Comparison of ENCODE assay signal across 8 cellular contexts in the genomic region with DNA sequence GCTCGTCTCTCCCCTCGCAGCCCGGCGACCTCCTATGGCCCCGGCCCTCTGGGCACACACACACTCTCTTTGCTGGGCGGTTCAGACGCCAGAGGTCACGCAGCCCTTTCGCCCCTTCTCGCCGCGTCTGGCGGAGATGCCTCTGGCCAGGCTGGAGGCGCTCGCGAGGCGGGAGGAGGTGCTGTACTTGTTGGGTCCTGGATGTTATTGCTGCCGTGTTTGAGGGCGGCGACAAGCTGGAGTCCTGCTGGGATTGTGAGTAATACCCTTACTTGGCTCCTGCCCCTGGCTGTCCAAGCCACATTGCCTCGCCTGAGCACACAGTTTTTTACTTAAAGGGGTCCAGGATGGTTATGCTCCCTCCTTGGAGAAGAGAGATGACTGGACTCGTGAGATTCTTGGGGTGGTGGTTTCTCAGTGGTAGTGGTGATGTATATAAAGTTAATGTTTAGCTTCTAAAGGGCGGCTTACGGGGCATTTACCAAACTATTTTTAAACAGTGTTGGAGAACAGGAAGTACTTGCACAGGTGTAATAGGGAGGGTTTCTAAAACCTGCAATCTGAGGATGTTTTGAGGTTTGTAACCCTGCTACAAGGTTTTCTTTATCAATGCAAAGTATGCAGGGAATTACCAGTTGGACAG. TPM values are rescaled to one million over a fixed set of nuclear protein-coding genes. Genes with fewer than 3 reads are reported as not detected.
DNase-seq lines count a peak whose midpoint lies in the region; ATAC-seq and TF ChIP-seq lines count a peak whose summit lies in the region.

No MANE protein-coding gene starts in this region.

- H3K9ac ChIP-seq in duodenal mucosa (ENCODE audit: low read depth in 1 of 2, low read length in 2 of 2): peak overlapping the region; percentile 80 to 99
- peak overlapping the region; percentile 72 to 85 for H3K9ac ChIP-seq in liver (ENCODE audit: low read depth in 1 of 2, low read length in 2 of 2)

- peaks cover 36% of the 10 kb centered on the region for H3K4me1 Mint-ChIP-seq in activated CD4-positive, alpha-beta T cell treated with anti-CD3 and anti-CD28 coated beads, Interleukin-2, amount 10 ng/mL, durations not matched to agents 24 days and 14 days

- peak overlapping the region; percentile 93 for H3K27ac Mint-ChIP-seq in activated CD4-positive, alpha-beta T cell treated with anti-CD3 and anti-CD28 coated beads, Interleukin-2, amount 10 ng/mL, durations not matched to agents 24 days and 14 days

- peak; percentile 14 to 52 for TF ChIP-seq RAD21 in liver (IDR thresholded peaks at IDR 0.05)

- intact Hi-C loops in activated CD4-positive, alpha-beta T cell treated with anti-CD3 and anti-CD28 coated beads, Interleukin-2, amount 10 ng/mL, durations not matched to agents 24 days and 14 days (cut with micrococcal nuclease): loop anchor here (1.0 to 10.0 kb wide), 5 partner anchors 72 to 1942 kb away; partner anchors contain the start of genes METTL14 and SEC24D

- peak overlapping the region; percentile 95 for H3K4me3 Mint-ChIP-seq in activated CD4-positive, alpha-beta T cell treated with anti-CD3 and anti-CD28 coated beads, Interleukin-2, amount 10 ng/mL, durations not matched to agents 24 days and 14 days

- peaks cover 4% of the 10 kb centered on the region for H3K9me3 Mint-ChIP-seq in activated CD4-positive, alpha-beta T cell treated with anti-CD3 and anti-CD28 coated beads, Interleukin-2, amount 10 ng/mL, durations not matched to agents 24 days and 14 days

- WGBS in liver: under 1% methylated on average over 24 of the region's 24 CpGs

- H3K9me3 ChIP-seq in duodenal mucosa (ENCODE audit: control insufficient read depth in 1 of 2, low read length in 2 of 2) (no peaks in the 10 kb centered on the region), liver (ENCODE audit: control insufficient read depth in 4 of 4, low read length in 3 of 4) (no peaks in the 10 kb centered on the region)

- no peaks in the 10 kb centered on the region for H3K27me3 Mint-ChIP-seq in activated CD4-positive, alpha-beta T cell treated with anti-CD3 and anti-CD28 coated beads, Interleukin-2, amount 10 ng/mL, durations not matched to agents 24 days and 14 days

- H3K27me3 ChIP-seq in duodenal mucosa (ENCODE audit: control insufficient read depth in 1 of 2, insufficient read depth in 2 of 2, low read length in 2 of 2) (no peaks in the 10 kb centered on the region), liver (ENCODE audit: control insufficient read depth in 4 of 4, insufficient read depth in 4 of 4, low read length in 3 of 4) (no peaks in the 10 kb centered on the region)

- H3K36me3 ChIP-seq in duodenal mucosa (ENCODE audit: control insufficient read depth in 1 of 2, insufficient read depth in 2 of 2, low read length in 2 of 2) (peaks cover 4 to 7% of the 10 kb centered on the region in 2 donors), liver (ENCODE audit: control insufficient read depth in 4 of 4, insufficient read depth in 3 of 4, low read depth in 1 of 4, low read length in 3 of 4) (peaks cover 0 to 6% (median 4%) of the 10 kb centered on the region in 4 donors)

- H3K27ac ChIP-seq in duodenal mucosa (ENCODE audit: low read depth, low read length): peak overlapping the region; percentile 96
- peak overlapping the region; percentile 96 to 97 for H3K27ac ChIP-seq in liver (ENCODE audit: low read depth in 1 of 2, low read length in 2 of 2)

- H3K4me3 ChIP-seq in AG09309 (ENCODE audit: control insufficient read depth, low read depth, low read length): peak overlapping the region; percentile 91
- peak overlapping the region; percentile 96 to 98 for H3K4me3 ChIP-seq in duodenal mucosa (ENCODE audit: low read depth in 1 of 2, low read length in 2 of 2)
- H3K4me3 ChIP-seq in liver (ENCODE audit: low read depth in 1 of 3, low read length in 3 of 3): peak overlapping the region; percentile 67 to 91 (median 87)

- peaks cover 7% of the 10 kb centered on the region for H3K36me3 Mint-ChIP-seq in activated CD4-positive, alpha-beta T cell treated with anti-CD3 and anti-CD28 coated beads, Interleukin-2, amount 10 ng/mL, durations not matched to agents 24 days and 14 days (ENCODE audit: low read depth)

- H3K4me1 ChIP-seq in duodenal mucosa (ENCODE audit: control insufficient read depth in 1 of 2, insufficient read depth in 2 of 2, low read length in 2 of 2) (peaks cover 0 to 3% of the 10 kb centered on the region in 2 donors), liver (ENCODE audit: control insufficient read depth in 4 of 4, insufficient read depth in 4 of 4, low read length in 3 of 4) (peaks cover 0 to 11% (median 8%) of the 10 kb centered on the region in 4 donors)

- ATAC-seq in GM19023 (IDR thresholded peaks at IDR 0.05; ENCODE audit: unreplicated experiment) (peak; percentile 61), HG03175 (IDR thresholded peaks at IDR 0.05; ENCODE audit: unreplicated experiment) (peak; percentile 54)

- DNase-seq in AG09309 (ENCODE audit: low read depth): peak; percentile 83
- peak; percentile 41 for DNase-seq in NCI-H510A treated with DMSO at 0.1 percent for 48 hours (lab: John Stamatoyannopoulos, UW)
- peak; percentile 89 for DNase-seq in activated CD4-positive, alpha-beta T cell treated with anti-CD3 and anti-CD28 coated beads, Interleukin-2, amount 10 ng/mL, durations not matched to agents 24 days and 14 days
- peak; percentile 52 to 55 for DNase-seq in stimulated activated CD4-positive, alpha-beta T cell treated with anti-CD3 and anti-CD28 coated beads, Interleukin-4, amount 100 ng/mL, for 4 hours

- TF ChIP-seq CTCF in AG09309 (IDR thresholded peaks at IDR 0.05; ENCODE audit: control insufficient read depth, insufficient read depth, low read depth, low read length, missing control alignments) (peak; percentile 48), liver (IDR thresholded peaks at IDR 0.05; ENCODE audit: low read depth, low read length, missing input control) (no peak)

TF ChIP-seq in liver, 16 proteins besides CTCF, POLR2A, EP300 and RAD21:
- peak in 1 of 2 donors; percentile 50 for TF ChIP-seq JUND (IDR thresholded peaks at IDR 0.05)
- TF ChIP-seq RXRA (IDR thresholded peaks at IDR 0.05): peak in 1 of 2 donors; percentile 51
- TF ChIP-seq YY1 (IDR thresholded peaks at IDR 0.05): no peak
- peak; percentile 64 for TF ChIP-seq TAF1 (conservative IDR thresholded peaks at IDR 0.05)
- no peak for TF ChIP-seq HNF4G (IDR thresholded peaks at IDR 0.05)
- no peak for TF ChIP-seq FOXA1 (IDR thresholded peaks at IDR 0.05)
- TF ChIP-seq, protein P1, sequence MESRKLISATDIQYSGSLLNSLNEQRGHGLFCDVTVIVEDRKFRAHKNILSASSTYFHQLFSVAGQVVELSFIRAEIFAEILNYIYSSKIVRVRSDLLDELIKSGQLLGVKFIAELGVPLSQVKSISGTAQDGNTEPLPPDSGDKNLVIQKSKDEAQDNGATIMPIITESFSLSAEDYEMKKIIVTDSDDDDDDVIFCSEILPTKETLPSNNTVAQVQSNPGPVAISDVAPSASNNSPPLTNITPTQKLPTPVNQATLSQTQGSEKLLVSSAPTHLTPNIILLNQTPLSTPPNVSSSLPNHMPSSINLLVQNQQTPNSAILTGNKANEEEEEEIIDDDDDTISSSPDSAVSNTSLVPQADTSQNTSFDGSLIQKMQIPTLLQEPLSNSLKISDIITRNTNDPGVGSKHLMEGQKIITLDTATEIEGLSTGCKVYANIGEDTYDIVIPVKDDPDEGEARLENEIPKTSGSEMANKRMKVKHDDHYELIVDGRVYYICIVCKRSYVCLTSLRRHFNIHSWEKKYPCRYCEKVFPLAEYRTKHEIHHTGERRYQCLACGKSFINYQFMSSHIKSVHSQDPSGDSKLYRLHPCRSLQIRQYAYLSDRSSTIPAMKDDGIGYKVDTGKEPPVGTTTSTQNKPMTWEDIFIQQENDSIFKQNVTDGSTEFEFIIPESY (IDR thresholded peaks at IDR 0.05): no peak
- TF ChIP-seq, protein P2, sequence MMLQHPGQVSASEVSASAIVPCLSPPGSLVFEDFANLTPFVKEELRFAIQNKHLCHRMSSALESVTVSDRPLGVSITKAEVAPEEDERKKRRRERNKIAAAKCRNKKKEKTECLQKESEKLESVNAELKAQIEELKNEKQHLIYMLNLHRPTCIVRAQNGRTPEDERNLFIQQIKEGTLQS (IDR thresholded peaks at IDR 0.05): no peak
- no peak for TF ChIP-seq SP1 (IDR thresholded peaks at IDR 0.05)
- TF ChIP-seq NR2F2 (IDR thresholded peaks at IDR 0.05): peak; percentile 82
- no peak for TF ChIP-seq GABPA (IDR thresholded peaks at IDR 0.05 in 1 of 2, conservative IDR thresholded peaks at IDR 0.05 in 1 of 2)
- TF ChIP-seq FOXA2 (IDR thresholded peaks at IDR 0.05): no peak
- TF ChIP-seq EGR1 (IDR thresholded peaks at IDR 0.05; ENCODE audit: low read depth in 2 of 2): no peak
- TF ChIP-seq, protein P3, sequence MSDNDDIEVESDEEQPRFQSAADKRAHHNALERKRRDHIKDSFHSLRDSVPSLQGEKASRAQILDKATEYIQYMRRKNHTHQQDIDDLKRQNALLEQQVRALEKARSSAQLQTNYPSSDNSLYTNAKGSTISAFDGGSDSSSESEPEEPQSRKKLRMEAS (IDR thresholded peaks at IDR 0.05): no peak
TF ChIP-seq in liver: peak in this region for 4.

RNA-seq across cellular contexts. Expression of gene USP53, which starts 0.6 kb away (rescaled TPM):
- 6.2 and 7.3 TPM in 2 replicates for total RNA-seq in activated CD4-positive, alpha-beta T cell treated with anti-CD3 and anti-CD28 coated beads, Interleukin-2, amount 10 ng/mL, durations not matched to agents 24 days and 14 days
- total RNA-seq in liver: 10 to 100 TPM in 1 of 2 donors, 1 to 10 TPM in 1; 4.7 to 20.7 TPM
- polyA plus RNA-seq in liver: 1 to 10 TPM; 5.4 to 6.4 TPM

Comparison
In these comparisons a context has a peak if more than half of its experiments do, and no peak if none do; other contexts are left out.
1. Peak in every context shown above with its lines: DNase-seq, ATAC-seq, H3K4me3 ChIP-seq and H3K27ac ChIP-seq.